ENCODE assay signal across 1 cellular context in genomic region chr14:97135847-97136246, GRCh38.
TF ChIP-seq lines count a peak whose summit lies in the region.

No MANE protein-coding gene starts in this region.

TF ChIP-seq in HEK293, 187 proteins besides CTCF, POLR2A, EP300 and RAD21:
- TF ChIP-seq ZNF513 (tag by site-specific recombination; IDR thresholded peaks at IDR 0.05), result peak; percentile 90
TF ChIP-seq in HEK293: peak in this region for 1; not testable (repeated sequence) for 186.
